ENCODE assay signal across 10 cellular contexts in genomic region chr6:43699564-43700186, GRCh38. TPM values are rescaled to one million over a fixed set of nuclear protein-coding genes. Genes with fewer than 3 reads are reported as not detected.
DNase-seq lines count a peak whose midpoint lies in the region; ATAC-seq, FAIRE-seq and TF ChIP-seq lines count a peak whose summit lies in the region.
"Had no signal": no experiment of that assay in that cellular context is flagged by ENCODE, and none has a peak within 500 bp of the region (broad histone marks: within the 10 kb centered on the region; RNA-seq: fewer than 3 reads in every experiment).

No MANE protein-coding gene starts in this region.

- peak; percentile 15 to 52; a peak in 3 of 6 replicates for ATAC-seq in A549
- ATAC-seq in lower lobe of right lung, result peak in 1 of 2 donors; percentile 4
- no peak for ATAC-seq in stimulated activated memory B cell treated with anti-CD40 and anti-IgM and Interleukin-4, amounts not matched to agents 10 μg/mL and 1 μg/mL and 100 μg/mL, for 72 hours

- H3K27me3 ChIP-seq in HUES64 (ENCODE audit: insufficient read depth, low read length) (no peaks in the 10 kb centered on the region), adipocyte (replicated peaks; ENCODE audit: control insufficient read depth, insufficient read depth, low read length) (no peaks in the 10 kb centered on the region), lower lobe of right lung (ENCODE audit: low read depth) (no peaks in the 10 kb centered on the region)

- intact Hi-C loops in lower lobe of right lung (cut with DNase I), result no loop called here

- peak overlapping the region; percentile 66 for H3K4me2 ChIP-seq in A549

- H3K9ac ChIP-seq in HUES64 (ENCODE audit: low read depth, low read length) (peak overlapping the region; percentile 8; the same call in 1 of the 2 replicates), adipocyte (ENCODE audit: low read length) (no peak overlapping the region)

- CTCF ChIA-PET in A549 (lab: Yijun Ruan, JAX), result interaction anchor here (1.0 kb wide), 1 partner anchor 10 kb away, joined by 3 read pairs; no protein-coding TSS in a partner anchor

- FAIRE-seq in A549 (lab: Jason Lieb, UNC), result no peak
- FAIRE-seq: RCC 7860 had no signal

- H3K9me3 ChIP-seq in A549, result no peaks in the 10 kb centered on the region
- no peaks in the 10 kb centered on the region for H3K9me3 ChIP-seq in HUES64 (ENCODE audit: insufficient read depth, low read depth, low read length)
- no peaks in the 10 kb centered on the region for H3K9me3 ChIP-seq in adipocyte (ENCODE audit: control insufficient read depth, low read length)
- H3K9me3 ChIP-seq in lower lobe of right lung, result no peaks in the 10 kb centered on the region
- H3K9me3 ChIP-seq: thoracic aorta had no signal

- H3K27ac ChIP-seq in A549, result peak overlapping the region; percentile 55 to 78
- H3K27ac ChIP-seq in HUES64 (ENCODE audit: low read depth, low read length), result peak overlapping the region; percentile 52; the same call in 1 of the 2 replicates
- peak overlapping the region; percentile 26 for H3K27ac ChIP-seq in lower lobe of right lung
- H3K27ac ChIP-seq: thoracic aorta had no signal

- H3K27ac Mint-ChIP-seq in stimulated activated memory B cell treated with anti-CD40 and anti-IgM and Interleukin-4, amounts not matched to agents 10 μg/mL and 1 μg/mL and 100 μg/mL, for 72 hours, result no peak overlapping the region

- H3K36me3 Mint-ChIP-seq in stimulated activated memory B cell treated with anti-CD40 and anti-IgM and Interleukin-4, amounts not matched to agents 10 μg/mL and 1 μg/mL and 100 μg/mL, for 72 hours, result no peaks in the 10 kb centered on the region

- DNase-seq in A549 (ENCODE audit: low read depth in 1 of 2, low spot score in 1 of 2) (peak in 1 of 2 experiments; percentile 58), adipocyte (ENCODE audit: low read depth) (peak; percentile 65), lower lobe of right lung (no peak), NCI-H1048 (lab: John Stamatoyannopoulos, UW) (no peak), AG08395 (ENCODE audit: low spot score) (no peak)
- DNase-seq in NK-92 treated with Interleukin-12 subunit alpha and Interleukin-12 subunit beta, amount 100 ng/mL, for 24 hours (lab: John Stamatoyannopoulos, UW), result no peak

- TF ChIP-seq CTCF in A549 (IDR thresholded peaks at IDR 0.05), result no peak
- no peak for TF ChIP-seq CTCF in lower lobe of right lung (IDR thresholded peaks at IDR 0.05)

- no peak overlapping the region for H3K4me3 ChIP-seq in A549
- no peak overlapping the region for H3K4me3 ChIP-seq in HUES64 (ENCODE audit: low read length)
- no peak overlapping the region for H3K4me3 ChIP-seq in adipocyte (ENCODE audit: low read length)
- no peak overlapping the region for H3K4me3 ChIP-seq in lower lobe of right lung
- H3K4me3 ChIP-seq: thoracic aorta had no signal

- TF ChIP-seq POLR2A in A549 (IDR thresholded peaks at IDR 0.05; ENCODE audit: low read length), result no peak

- H3K36me3 ChIP-seq in HUES64 (ENCODE audit: insufficient read depth, low read length), result no peaks in the 10 kb centered on the region
- H3K36me3 ChIP-seq in adipocyte (ENCODE audit: control insufficient read depth, insufficient read depth, low read length, severe bottlenecking), result no peaks in the 10 kb centered on the region
- H3K36me3 ChIP-seq in lower lobe of right lung, result no peaks in the 10 kb centered on the region
- H3K36me3 ChIP-seq: thoracic aorta had no signal

- no peak for TF ChIP-seq EP300 in A549 (IDR thresholded peaks at IDR 0.05)

- no peaks in the 10 kb centered on the region for H3K27me3 Mint-ChIP-seq in stimulated activated memory B cell treated with anti-CD40 and anti-IgM and Interleukin-4, amounts not matched to agents 10 μg/mL and 1 μg/mL and 100 μg/mL, for 72 hours

- peaks cover 66% of the 10 kb centered on the region for H3K4me1 ChIP-seq in A549
- H3K4me1 ChIP-seq in HUES64 (ENCODE audit: insufficient read depth, low read length), result peaks cover 60% of the 10 kb centered on the region
- peaks cover 32% of the 10 kb centered on the region for H3K4me1 ChIP-seq in adipocyte (ENCODE audit: control insufficient read depth, insufficient read depth, low read length)
- peaks cover 51% of the 10 kb centered on the region for H3K4me1 ChIP-seq in lower lobe of right lung

- no peaks in the 10 kb centered on the region for H3K9me3 Mint-ChIP-seq in stimulated activated memory B cell treated with anti-CD40 and anti-IgM and Interleukin-4, amounts not matched to agents 10 μg/mL and 1 μg/mL and 100 μg/mL, for 72 hours

- TF ChIP-seq RAD21 in A549 (conservative IDR thresholded peaks at IDR 0.05 in 1 of 2, IDR thresholded peaks at IDR 0.05 in 1 of 2), result no peak

- 2% methylated on average over 7 of the region's 7 CpGs for WGBS in A549 (ENCODE audit: missing lambda C conversion rate)
- 39% methylated on average over 7 of the region's 7 CpGs for WGBS in HUES64

- peaks cover 25% of the 10 kb centered on the region for H3K4me1 Mint-ChIP-seq in stimulated activated memory B cell treated with anti-CD40 and anti-IgM and Interleukin-4, amounts not matched to agents 10 μg/mL and 1 μg/mL and 100 μg/mL, for 72 hours

- no peak overlapping the region for H3K4me3 Mint-ChIP-seq in stimulated activated memory B cell treated with anti-CD40 and anti-IgM and Interleukin-4, amounts not matched to agents 10 μg/mL and 1 μg/mL and 100 μg/mL, for 72 hours

- POLR2A ChIA-PET in A549 (lab: Yijun Ruan, JAX), result no interaction called here

TF ChIP-seq in A549, 52 proteins besides CTCF, POLR2A, EP300 and RAD21:
- TF ChIP-seq CBX2 (IDR thresholded peaks at IDR 0.05; ENCODE audit: borderline replicate concordance, low read depth) (no peak), BCL3 (IDR thresholded peaks at IDR 0.05) (0 out of 3 replicates have a peak, but pooled peaks have one; percentile 22), HOXB13 (CRISPR knock-in tag; IDR thresholded peaks at IDR 0.05; ENCODE audit: low read depth) (no peak), NFE2L2 (conservative IDR thresholded peaks at IDR 0.05; ENCODE audit: low read length) (no peak), JUNB (IDR thresholded peaks at IDR 0.05) (peak; percentile 54), PHF8 (IDR thresholded peaks at IDR 0.05; ENCODE audit: borderline replicate concordance, low read depth) (no peak), RCOR1 (IDR thresholded peaks at IDR 0.05; ENCODE audit: low read depth, low read length) (no peak), FOSL2 (IDR thresholded peaks at IDR 0.05) (0 out of 2 replicates have a peak, but pooled peaks have one; percentile 12), FOSL2 (CRISPR knock-in tag; IDR thresholded peaks at IDR 0.05) (peak; percentile 74), MAX (IDR thresholded peaks at IDR 0.05) (peak; percentile 20; the same call in 1 of the 2 replicates), ZSCAN20 (CRISPR knock-in tag; IDR thresholded peaks at IDR 0.05) (no peak), KDM5A (IDR thresholded peaks at IDR 0.05) (no peak), JUN (IDR thresholded peaks at IDR 0.05) (no peak), EHF (CRISPR knock-in tag; IDR thresholded peaks at IDR 0.05) (no peak)

RNA-seq across cellular contexts. Expression of gene MRPS18A, which starts 12.1 kb away (rescaled TPM):
- polyA plus RNA-seq in A549 (2011; rRNA removed) (44.2 and 54.2 TPM in 2 replicates), A549 (2017; fragmentation: RNase III; extraction: RNeasy Plus Mini Kit Qiagen cat#74134 plus additional on column Dnase treatment) (38.0 to 42.1 TPM (median 41.1 TPM) in 3 replicates)
- polyA plus RNA-seq in A549 (2012; cell fraction: cytosol; rRNA removed), result 63.2 and 69.3 TPM in 2 replicates
- polyA plus RNA-seq in A549 (2012; cell fraction: nucleus; rRNA removed), result 48.8 and 60.2 TPM in 2 replicates
- 60.9 and 76.0 TPM in 2 replicates for polyA minus RNA-seq in A549 (2011; rRNA and poly(A)+ RNA removed)
- 55.7 TPM for polyA plus RNA-seq in HUES64 (2013, experiment 1 of 2)
- polyA plus RNA-seq in HUES64 (2013, experiment 2 of 2), result 57.9 TPM
- 30.2 TPM for total RNA-seq in lower lobe of right lung

RNA-seq across cellular contexts. Expression of gene RSPH9, which starts 54.8 kb away (rescaled TPM):
- polyA plus RNA-seq in A549 (2011; rRNA removed), result 0.18 and 0.37 TPM in 2 replicates
- polyA plus RNA-seq in A549 (2012; cell fraction: cytosol; rRNA removed), result 0.12 and 0.19 TPM in 2 replicates
- 0.16 and 0.17 TPM in 2 replicates for polyA plus RNA-seq in A549 (2012; cell fraction: nucleus; rRNA removed)
- polyA plus RNA-seq in A549 (2017; fragmentation: RNase III; extraction: RNeasy Plus Mini Kit Qiagen cat#74134 plus additional on column Dnase treatment), result 0.09 to 0.17 TPM (median 0.14 TPM) in 3 replicates
- 0.33 TPM in 1 of 2 replicates, not detected in the other for polyA minus RNA-seq in A549 (2011; rRNA and poly(A)+ RNA removed)
- polyA plus RNA-seq in HUES64 (2013, experiment 1 of 2), result 0.25 TPM
- 0.57 TPM for polyA plus RNA-seq in HUES64 (2013, experiment 2 of 2)
- 2.6 TPM for total RNA-seq in lower lobe of right lung
- total RNA-seq: thoracic aorta had no signal
